ENCODE assay signal across 17 cellular contexts in genomic region chr21:38909929-38910328, GRCh38.
DNase-seq lines count a peak whose midpoint lies in the region; ATAC-seq and TF ChIP-seq lines count a peak whose summit lies in the region.
"Had no signal": no experiment of that assay in that cellular context is flagged by ENCODE, and none has a peak within 500 bp of the region (broad histone marks: within the 10 kb centered on the region; RNA-seq: fewer than 3 reads in every experiment).

No MANE protein-coding gene starts in this region.

- no peak overlapping the region for H4K91ac ChIP-seq in mesenchymal stem cell (ENCODE audit: low read length)

- H3K4me3 Mint-ChIP-seq in osteocyte (ENCODE audit: unreplicated experiment) = no peak overlapping the region
- H3K4me3 Mint-ChIP-seq: mesothelial cell of epicardium, T-cell had no signal

- peak overlapping the region in 1 of 2 experiments; percentile 33 for H3K18ac ChIP-seq in mesenchymal stem cell (ENCODE audit: low read depth in 1 of 2, low read length in 2 of 2)

- intact Hi-C loops in left colon (cut with DNase I, micrococcal nuclease) = no loop called here

- no peak overlapping the region for H3K14ac ChIP-seq in mesenchymal stem cell (ENCODE audit: low read length in 2 of 2)

- no peak overlapping the region for H2BK5ac ChIP-seq in mesenchymal stem cell (ENCODE audit: low read depth, low read length, poor library complexity, severe bottlenecking)

- peaks cover 25% of the 10 kb centered on the region for H3K4me1 Mint-ChIP-seq in osteocyte (ENCODE audit: unreplicated experiment)
- H3K4me1 Mint-ChIP-seq: T-cell had no signal

- no peak overlapping the region for H3K27ac Mint-ChIP-seq in osteocyte (ENCODE audit: unreplicated experiment)
- H3K27ac Mint-ChIP-seq: activated T-helper 2 cell treated with anti-CD3 and anti-CD28 coated beads, Interferon-gamma antibody, Interleukin-2, Interleukin-4, amounts not matched to agents 10 μg/mL and 5 μg/mL and 100 μg/mL, durations not matched to agents 14 hours and 24 hours and 36 hours; T-cell had no signal

- H3K4ac ChIP-seq in mesenchymal stem cell (ENCODE audit: low read depth in 1 of 2, low read length in 2 of 2) = no peak overlapping the region

- H3K36me3 ChIP-seq in Peyer's patch (no peaks in the 10 kb centered on the region), duodenal mucosa (ENCODE audit: control insufficient read depth in 1 of 2, insufficient read depth in 2 of 2, low read length in 2 of 2) (no peaks in the 10 kb centered on the region), mesenchymal stem cell (ENCODE audit: control insufficient read depth in 1 of 2, insufficient read depth in 2 of 2, low read depth in 1 of 2, low read length in 2 of 2) (no peaks in the 10 kb centered on the region), thoracic aorta (no peaks in the 10 kb centered on the region)
- H3K36me3 ChIP-seq: ovary, WERI-Rb-1 had no signal

- no peak overlapping the region for H3K4me2 ChIP-seq in mesenchymal stem cell (ENCODE audit: low read length, poor library complexity, severe bottlenecking)

- H3K36me3 Mint-ChIP-seq in osteocyte (ENCODE audit: unreplicated experiment) = no peaks in the 10 kb centered on the region
- H3K36me3 Mint-ChIP-seq: mesothelial cell of epicardium, T-cell had no signal

- 92% methylated on average over 7 of the region's 7 CpGs for WGBS in mesenchymal stem cell

- no peak overlapping the region for H3K23ac ChIP-seq in mesenchymal stem cell (ENCODE audit: low read length in 2 of 2)

- H3K4me3 ChIP-seq in Peyer's patch (no peak overlapping the region), duodenal mucosa (ENCODE audit: low read depth in 1 of 2, low read length in 2 of 2) (no peak overlapping the region), mesenchymal stem cell (ENCODE audit: insufficient read depth in 1 of 2, low read depth in 1 of 2, low read length in 2 of 2) (no peak overlapping the region), thoracic aorta (no peak overlapping the region)
- H3K4me3 ChIP-seq: ovary had no signal

- H3K9ac ChIP-seq in duodenal mucosa (ENCODE audit: low read depth in 1 of 2, low read length in 2 of 2) (peak overlapping the region; percentile 1 to 42), mesenchymal stem cell (ENCODE audit: low read length) (no peak overlapping the region)

- H3K9me3 ChIP-seq in Peyer's patch (no peaks in the 10 kb centered on the region), duodenal mucosa (ENCODE audit: control insufficient read depth in 1 of 2, low read length in 2 of 2) (no peaks in the 10 kb centered on the region), mesenchymal stem cell (ENCODE audit: control insufficient read depth, low read length) (no peaks in the 10 kb centered on the region), thoracic aorta (no peaks in the 10 kb centered on the region)
- H3K9me3 ChIP-seq: ovary had no signal

- peaks cover 2% of the 10 kb centered on the region for H3K27me3 Mint-ChIP-seq in osteocyte (ENCODE audit: unreplicated experiment)

- peak overlapping the region; percentile 56 for H4K8ac ChIP-seq in mesenchymal stem cell (ENCODE audit: low read length)

- H3K27me3 ChIP-seq in Peyer's patch (no peaks in the 10 kb centered on the region), duodenal mucosa (ENCODE audit: control insufficient read depth in 1 of 2, insufficient read depth in 2 of 2, low read length in 2 of 2) (no peaks in the 10 kb centered on the region), mesenchymal stem cell (ENCODE audit: control insufficient read depth in 1 of 2, insufficient read depth in 1 of 2, low read length in 2 of 2) (peaks cover 0 to 27% of the 10 kb centered on the region in 2 experiments), thoracic aorta (replicated peaks; ENCODE audit: insufficient read depth) (no peaks in the 10 kb centered on the region)
- H3K27me3 ChIP-seq: ovary had no signal

- peak overlapping the region; percentile 35 for H2BK120ac ChIP-seq in mesenchymal stem cell (ENCODE audit: low read depth, low read length)

- TF ChIP-seq CTCF in Peyer's patch (IDR thresholded peaks at IDR 0.05) = no peak
- TF ChIP-seq CTCF in thoracic aorta (IDR thresholded peaks at IDR 0.05) = no peak
- no peak for TF ChIP-seq CTCF in osteocyte (IDR thresholded peaks at IDR 0.05)

- ATAC-seq in thoracic aorta (ENCODE audit: insufficient number of reproducible peaks, low FRiP score, low read depth) = no peak
- no peak for ATAC-seq in left colon
- ATAC-seq: T-cell had no signal

- H2BK15ac ChIP-seq in mesenchymal stem cell (ENCODE audit: low read depth, poor library complexity, severe bottlenecking) = peak overlapping the region; percentile 70

- H2AK5ac ChIP-seq in mesenchymal stem cell (ENCODE audit: low read length, severe bottlenecking) = no peak overlapping the region

- no peak for TF ChIP-seq POLR2A in Peyer's patch (IDR thresholded peaks at IDR 0.05)

- H3K4me1 ChIP-seq in Peyer's patch = peaks cover 0 to 45% (median 18%) of the 10 kb centered on the region in 4 donors
- H3K4me1 ChIP-seq in duodenal mucosa (ENCODE audit: control insufficient read depth in 1 of 2, insufficient read depth in 2 of 2, low read length in 2 of 2) = peaks cover 51 to 77% of the 10 kb centered on the region in 2 donors
- peaks cover 13% of the 10 kb centered on the region for H3K4me1 ChIP-seq in mesenchymal stem cell (ENCODE audit: control insufficient read depth, insufficient read depth, low read depth, low read length)
- peaks cover 10 to 48% of the 10 kb centered on the region in 2 donors for H3K4me1 ChIP-seq in thoracic aorta (ENCODE audit: control insufficient read depth in 1 of 2, low read depth in 2 of 2)

- H3K79me1 ChIP-seq in mesenchymal stem cell (replicated peaks; ENCODE audit: low read length, poor library complexity, severe bottlenecking) = no peaks in the 10 kb centered on the region

- H3K27ac ChIP-seq in Peyer's patch = peak overlapping the region; percentile 5 to 99 (median 84)
- peak overlapping the region; percentile 34 for H3K27ac ChIP-seq in duodenal mucosa (ENCODE audit: low read depth, low read length)
- H3K27ac ChIP-seq in mesenchymal stem cell (ENCODE audit: low read length, poor library complexity, severe bottlenecking) = no peak overlapping the region
- H3K27ac ChIP-seq in thoracic aorta = peak overlapping the region; percentile 55 to 86
- H3K27ac ChIP-seq: WERI-Rb-1 had no signal

- H3K9me3 Mint-ChIP-seq in osteocyte (ENCODE audit: unreplicated experiment) = no peaks in the 10 kb centered on the region
- H3K9me3 Mint-ChIP-seq: activated T-helper 2 cell treated with anti-CD3 and anti-CD28 coated beads, Interferon-gamma antibody, Interleukin-2, Interleukin-4, amounts not matched to agents 10 μg/mL and 5 μg/mL and 100 μg/mL, durations not matched to agents 14 hours and 24 hours and 36 hours; mesothelial cell of epicardium; T-cell had no signal

- no peak overlapping the region for H2AFZ ChIP-seq in mesenchymal stem cell (ENCODE audit: low read depth, low read length)

- peak overlapping the region; percentile 8 to 63 for H2BK12ac ChIP-seq in mesenchymal stem cell (ENCODE audit: low read length in 2 of 2)

- DNase-seq in Peyer's patch (no peak), mesenchymal stem cell (no peak), thoracic aorta (ENCODE audit: low spot score) (no peak), osteocyte (ENCODE audit: extremely low spot score, unreplicated experiment) (no peak), NOMO-1 treated with dmso at 0.1 percent for 144 hours (lab: John Stamatoyannopoulos, UW; ENCODE audit: unreplicated experiment) (no peak), left colon (no peak), NCI-H1092 (lab: John Stamatoyannopoulos, UW) (no peak)
- DNase-seq: activated CD8-positive, alpha-beta memory T cell treated with anti-CD3 and anti-CD28 coated beads for 24 hours; DMS79 treated with DMSO at 0.1 percent for 48 hours; MM.1S; NCI-H524 treated with DMSO at 0.1 percent for 48 hours; ovary; T-cell; WERI-Rb-1 had no signal
